28 cellular contexts compared by ENCODE assay signal in the genomic region with DNA sequence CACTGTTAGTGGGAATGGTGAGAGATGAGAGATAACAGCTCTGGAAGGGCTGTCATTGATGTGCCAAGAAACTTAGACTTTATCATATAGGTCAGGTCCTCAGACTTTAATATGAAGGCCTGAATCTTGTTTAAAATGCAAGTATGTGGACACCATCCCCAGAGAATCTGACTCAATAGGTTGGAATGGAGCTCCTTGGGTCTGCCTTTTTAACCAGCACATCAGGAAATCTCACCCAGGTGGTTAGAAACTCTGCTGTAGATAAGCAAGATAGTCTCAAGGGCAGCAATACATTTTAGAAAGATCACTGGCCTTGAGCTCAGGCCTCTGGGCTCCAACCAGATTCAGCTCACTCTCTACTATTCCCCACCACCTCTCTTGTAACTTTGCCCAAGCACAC.
"Had no signal": no experiment of that assay in that cellular context is flagged by ENCODE, and none has a peak within 500 bp of the region (broad histone marks: within the 10 kb centered on the region; RNA-seq: fewer than 3 reads in every experiment).

No MANE protein-coding gene starts in this region.

- H3K4me1 ChIP-seq: adrenal gland, breast epithelium, neural progenitor cell, parathyroid adenoma, psoas muscle, right atrium auricular region, testis, transverse colon had no signal

- H3K4me3 ChIP-seq: adrenal gland, breast epithelium, neural progenitor cell, psoas muscle, right atrium auricular region, SK-N-MC, testis, transverse colon had no signal

- H2AFZ ChIP-seq: neural progenitor cell, parathyroid adenoma had no signal

- H3K9me3 Mint-ChIP-seq: activated CD4-positive, alpha-beta memory T cell treated with anti-CD3 and anti-CD28 coated beads, Interleukin-2, amount 10 ng/mL, durations not matched to agents 7 days and 5 days; activated CD4-positive, alpha-beta T cell treated with anti-CD3 and anti-CD28 coated beads, Interleukin-2, amount 10 ng/mL, durations not matched to agents 7 days and 5 days; activated T-cell treated with anti-CD3 and anti-CD28 coated beads, Interleukin-2, amount 50 U/mL, for 4 hours; memory B cell; neural progenitor cell had no signal

- H3K36me3 ChIP-seq: adrenal gland, breast epithelium, neural progenitor cell, right atrium auricular region, transverse colon had no signal

- H3K36me3 Mint-ChIP-seq: activated naive CD8-positive, alpha-beta T cell; memory B cell; natural killer cell; neural progenitor cell had no signal

- DNase-seq: activated CD4-positive, alpha-beta memory T cell treated with anti-CD3 and anti-CD28 coated beads, Interleukin-2, amount 10 ng/mL, durations not matched to agents 7 days and 5 days; activated CD4-positive, alpha-beta T cell treated with anti-CD3 and anti-CD28 coated beads, Interleukin-2, amount 10 ng/mL, durations not matched to agents 7 days and 5 days; activated CD4-positive, CD25-positive, alpha-beta regulatory T cell treated with anti-CD3 and anti-CD28 coated beads, Interleukin-2, amount 50 U/mL, for 72 hours; activated T-cell treated with anti-CD3 and anti-CD28 coated beads, Interleukin-2, amount 50 U/mL, for 4 hours; adrenal gland; aorta; effector CD8-positive, alpha-beta T cell; foreskin fibroblast; head of caudate nucleus; hippocampal formation; natural killer cell; occipital lobe; psoas muscle; stimulated activated CD4-positive, alpha-beta T cell treated with anti-CD3 and anti-CD28 coated beads, Interleukin-12 subunit alpha, Interleukin-12 subunit beta, amount 100 ng/mL, for 4 hours; stimulated activated CD4-positive, alpha-beta T cell treated with anti-CD3 and anti-CD28 coated beads, Interleukin-4, amount 100 ng/mL, for 1 hour; stimulated activated naive CD8-positive, alpha-beta T cell treated with anti-CD3 and anti-CD28 coated beads, Interleukin-15, Interleukin-2, amounts not matched to agents 100 U/mL and 50 U/mL, for 24 hours; T-helper 17 cell; testis; transverse colon had no signal

- H3K9ac ChIP-seq: neural progenitor cell, parathyroid adenoma had no signal

- ATAC-seq: activated T-cell treated with anti-CD3 and anti-CD28 coated beads, Interleukin-2, amount 50 U/mL, for 4 hours; activated T-helper 17 cell treated with anti-CD3 and anti-CD28 coated beads, Interleukin-2, amount 50 U/mL, for 72 hours; natural killer cell; psoas muscle; stimulated activated naive CD8-positive, alpha-beta T cell treated with anti-CD3 and anti-CD28 coated beads, Interleukin-15, Interleukin-2, amounts not matched to agents 100 U/mL and 50 U/mL, for 24 hours; T-helper 17 cell had no signal

- H3K27me3 Mint-ChIP-seq: activated CD4-positive, alpha-beta memory T cell treated with anti-CD3 and anti-CD28 coated beads, Interleukin-2, amount 10 ng/mL, durations not matched to agents 7 days and 5 days; activated CD4-positive, alpha-beta T cell treated with anti-CD3 and anti-CD28 coated beads, Interleukin-2, amount 10 ng/mL, durations not matched to agents 7 days and 5 days; activated T-helper 17 cell treated with anti-CD3 and anti-CD28 coated beads, Interleukin-2, amount 50 U/mL, for 72 hours; central memory CD8-positive, alpha-beta T cell; T-helper 17 cell had no signal

- H3K4me1 Mint-ChIP-seq: activated CD4-positive, alpha-beta memory T cell treated with anti-CD3 and anti-CD28 coated beads, Interleukin-2, amount 10 ng/mL, durations not matched to agents 7 days and 5 days; activated CD4-positive, alpha-beta T cell treated with anti-CD3 and anti-CD28 coated beads, Interleukin-2, amount 10 ng/mL, durations not matched to agents 7 days and 5 days; activated T-helper 17 cell treated with anti-CD3 and anti-CD28 coated beads, Interleukin-2, amount 50 U/mL, for 72 hours; central memory CD8-positive, alpha-beta T cell; memory B cell; natural killer cell; neural progenitor cell; T-helper 17 cell had no signal

- H3K27ac Mint-ChIP-seq: activated CD4-positive, alpha-beta memory T cell treated with anti-CD3 and anti-CD28 coated beads, Interleukin-2, amount 10 ng/mL, durations not matched to agents 7 days and 5 days; activated CD4-positive, alpha-beta T cell treated with anti-CD3 and anti-CD28 coated beads, Interleukin-2, amount 10 ng/mL, durations not matched to agents 7 days and 5 days; activated naive CD8-positive, alpha-beta T cell; activated T-helper 17 cell treated with anti-CD3 and anti-CD28 coated beads, Interleukin-2, amount 50 U/mL, for 72 hours; memory B cell; natural killer cell; neural progenitor cell; T-helper 17 cell had no signal

- H3K27ac ChIP-seq: adrenal gland, breast epithelium, neural progenitor cell, parathyroid adenoma, psoas muscle, right atrium auricular region, SK-N-MC, testis, transverse colon had no signal

- H3K4me2 ChIP-seq: neural progenitor cell had no signal

- H3K79me2 ChIP-seq: parathyroid adenoma had no signal

- H3K27me3 ChIP-seq: adrenal gland, breast epithelium, neural progenitor cell, right atrium auricular region, testis, transverse colon had no signal

- H3K4me3 Mint-ChIP-seq: activated CD4-positive, alpha-beta memory T cell treated with anti-CD3 and anti-CD28 coated beads, Interleukin-2, amount 10 ng/mL, durations not matched to agents 7 days and 5 days; activated CD4-positive, alpha-beta T cell treated with anti-CD3 and anti-CD28 coated beads, Interleukin-2, amount 10 ng/mL, durations not matched to agents 7 days and 5 days; activated naive CD8-positive, alpha-beta T cell; activated T-cell treated with anti-CD3 and anti-CD28 coated beads, Interleukin-2, amount 50 U/mL, for 4 hours; activated T-helper 17 cell treated with anti-CD3 and anti-CD28 coated beads, Interleukin-2, amount 50 U/mL, for 72 hours; central memory CD8-positive, alpha-beta T cell; memory B cell; natural killer cell; neural progenitor cell; T-helper 17 cell had no signal

- H3K9me3 ChIP-seq: adrenal gland, breast epithelium, psoas muscle, right atrium auricular region, testis, transverse colon had no signal
